Comparison of ENCODE assay signal across 26 cellular contexts in genomic region chr3:149660462-149660861, GRCh38. TPM values are rescaled to one million over a fixed set of nuclear protein-coding genes. Genes with fewer than 3 reads are reported as not detected.
DNase-seq lines count a peak whose midpoint lies in the region; ATAC-seq and TF ChIP-seq lines count a peak whose summit lies in the region.
"Had no signal": no experiment of that assay in that cellular context is flagged by ENCODE, and none has a peak within 500 bp of the region (broad histone marks: within the 10 kb centered on the region; RNA-seq: fewer than 3 reads in every experiment).

No MANE protein-coding gene starts in this region.

- H3K36me3 Mint-ChIP-seq in CD4-positive, CD25-positive, alpha-beta regulatory T cell: no peaks in the 10 kb centered on the region
- H3K36me3 Mint-ChIP-seq: activated naive CD8-positive, alpha-beta T cell had no signal

- no peaks in the 10 kb centered on the region for H3K9me3 Mint-ChIP-seq in CD4-positive, CD25-positive, alpha-beta regulatory T cell
- H3K9me3 Mint-ChIP-seq: endodermal cell; HFFc6; nephron progenitor cell; stimulated activated naive CD8-positive, alpha-beta T cell treated with anti-CD3 and anti-CD28 coated beads, Interleukin-15, amount 100 ng/mL, for 72 hours had no signal

- H3K27ac Mint-ChIP-seq in CD4-positive, CD25-positive, alpha-beta regulatory T cell: no peak overlapping the region
- H3K27ac Mint-ChIP-seq: activated naive CD8-positive, alpha-beta T cell; endodermal cell; HFFc6; nephron progenitor cell; stimulated activated naive CD8-positive, alpha-beta T cell treated with anti-CD3 and anti-CD28 coated beads, Interleukin-15, amount 100 ng/mL, for 72 hours had no signal

- TF ChIP-seq POLR2A in esophagus muscularis mucosa (IDR thresholded peaks at IDR 0.05; ENCODE audit: low read depth) (no peak), gastrocnemius medialis (IDR thresholded peaks at IDR 0.05) (no peak), ovary (IDR thresholded peaks at IDR 0.05) (no peak)

- no peak overlapping the region for H3K27ac ChIP-seq in CD4-positive, CD25-positive, alpha-beta regulatory T cell (ENCODE audit: insufficient read depth, low read length, poor library complexity, severe bottlenecking)
- H3K27ac ChIP-seq in esophagus muscularis mucosa (replicated peaks in 1 of 4) (peak overlapping the region; percentile 92 to 99 (median 98)), gastrocnemius medialis (peak overlapping the region in 3 of 4 donors; percentile 93 to 96 (median 95)), ovary (peak overlapping the region in 1 of 2 donors; percentile 97)
- H3K27ac ChIP-seq: BLaER1 treated with 17β-estradiol and CSF1 and Interleukin-3, amounts not matched to agents 10 nM and 100 nM; VCaP had no signal

- intact Hi-C loops in esophagus muscularis mucosa (cut with DNase I) (no loop called here), gastrocnemius medialis (cut with DNase I; ENCODE audit: low total_unique reads) (no loop called here), ovary (cut with DNase I) (no loop called here)

- no peak overlapping the region for H3K4me3 ChIP-seq in CD4-positive, CD25-positive, alpha-beta regulatory T cell (ENCODE audit: low read depth, low read length)
- H3K4me3 ChIP-seq in esophagus muscularis mucosa (no peak overlapping the region), gastrocnemius medialis (no peak overlapping the region), ovary (no peak overlapping the region)
- H3K4me3 ChIP-seq: BLaER1 treated with 17β-estradiol and CSF1 and Interleukin-3, amounts not matched to agents 10 nM and 100 nM; upper lobe of right lung had no signal

- H3K27me3 Mint-ChIP-seq in CD4-positive, CD25-positive, alpha-beta regulatory T cell: peaks cover 40% of the 10 kb centered on the region

- H3K4me1 Mint-ChIP-seq in CD4-positive, CD25-positive, alpha-beta regulatory T cell: peaks cover 0 to 27% (median 6%) of the 10 kb centered on the region in 4 donors

- in situ Hi-C loops in gastrocnemius medialis (cut with MboI; ENCODE audit: low sequenced_read_pairs in 4 of 4): no loop called here

- no peak for ATAC-seq in CD4-positive, CD25-positive, alpha-beta regulatory T cell (ENCODE audit: low read depth in 2 of 2)
- ATAC-seq in gastrocnemius medialis: no peak
- ATAC-seq: left ventricle myocardium superior; Right ventricle myocardium inferior; stimulated activated naive CD8-positive, alpha-beta T cell treated with anti-CD3 and anti-CD28 coated beads, Interleukin-15, amount 100 ng/mL, for 72 hours; upper lobe of right lung had no signal

- H3K27me3 ChIP-seq in CD4-positive, CD25-positive, alpha-beta regulatory T cell (ENCODE audit: control insufficient read depth, insufficient read depth, low read length): peaks cover 10% of the 10 kb centered on the region
- H3K27me3 ChIP-seq in esophagus muscularis mucosa: no peaks in the 10 kb centered on the region
- no peaks in the 10 kb centered on the region for H3K27me3 ChIP-seq in gastrocnemius medialis
- H3K27me3 ChIP-seq in ovary: no peaks in the 10 kb centered on the region

- WGBS in esophagus muscularis mucosa: 64% methylated on average over 1 of the region's 1 CpG
- WGBS in ovary, 3 donors: 75 to 81% (median 76%) methylated on average over 1 of the region's 1 CpG

- TF ChIP-seq EP300 in esophagus muscularis mucosa (IDR thresholded peaks at IDR 0.05) (no peak), ovary (IDR thresholded peaks at IDR 0.05) (no peak)

- H3K36me3 ChIP-seq in CD4-positive, CD25-positive, alpha-beta regulatory T cell (ENCODE audit: control insufficient read depth, insufficient read depth, low read length): no peaks in the 10 kb centered on the region
- H3K36me3 ChIP-seq in esophagus muscularis mucosa (no peaks in the 10 kb centered on the region), gastrocnemius medialis (no peaks in the 10 kb centered on the region), ovary (no peaks in the 10 kb centered on the region)
- H3K36me3 ChIP-seq: upper lobe of right lung had no signal

- TF ChIP-seq CTCF in esophagus muscularis mucosa (IDR thresholded peaks at IDR 0.05) (no peak), gastrocnemius medialis (IDR thresholded peaks at IDR 0.05 in 4 of 5, conservative IDR thresholded peaks at IDR 0.05 in 1 of 5) (no peak), ovary (IDR thresholded peaks at IDR 0.05) (no peak)

- peak overlapping the region in 3 of 4 donors; percentile 8 to 68 (median 8) for H3K4me3 Mint-ChIP-seq in CD4-positive, CD25-positive, alpha-beta regulatory T cell
- H3K4me3 Mint-ChIP-seq: activated naive CD8-positive, alpha-beta T cell; endodermal cell; HFFc6; stimulated activated naive CD8-positive, alpha-beta T cell treated with anti-CD3 and anti-CD28 coated beads, Interleukin-15, amount 100 ng/mL, for 72 hours had no signal

- H3K4me1 ChIP-seq in CD4-positive, CD25-positive, alpha-beta regulatory T cell (ENCODE audit: control insufficient read depth, insufficient read depth, low read length, poor library complexity, severe bottlenecking): peaks cover 21% of the 10 kb centered on the region
- peaks cover 16 to 34% (median 31%) of the 10 kb centered on the region in 4 donors for H3K4me1 ChIP-seq in esophagus muscularis mucosa
- H3K4me1 ChIP-seq in gastrocnemius medialis: peaks cover 18 to 21% of the 10 kb centered on the region in 2 donors
- peaks cover 5% of the 10 kb centered on the region for H3K4me1 ChIP-seq in ovary (ENCODE audit: insufficient read depth)

- DNase-seq in CD4-positive, CD25-positive, alpha-beta regulatory T cell: no peak
- peak; percentile 36 for DNase-seq in OCI-M1 (lab: John Stamatoyannopoulos, UW)
- no peak for DNase-seq in esophagus muscularis mucosa (ENCODE audit: extremely low spot score)
- DNase-seq in gastrocnemius medialis: no peak
- no peak for DNase-seq in NCI-H2196 (lab: John Stamatoyannopoulos, UW; ENCODE audit: unreplicated experiment)
- DNase-seq in amygdala (lab: John Stamatoyannopoulos, UW): no peak
- no peak for DNase-seq in ovary
- DNase-seq in AML-193 (lab: John Stamatoyannopoulos, UW): no peak
- DNase-seq: activated CD4-positive, alpha-beta T cell treated with anti-CD3 and anti-CD28 coated beads for 4 hours; activated T-cell treated with anti-CD3 and anti-CD28 coated beads for 4 hours; aorta; DND-41; endodermal cell; HFFc6; left ventricle myocardium superior; midbrain; MV-4-11; NCI-H1436 treated with DMSO at 0.1 percent for 48 hours; NCI-H2107; nephron progenitor cell; stimulated activated naive CD8-positive, alpha-beta T cell treated with anti-CD3 and anti-CD28 coated beads, Interleukin-15, amount 100 ng/mL, for 72 hours; upper lobe of right lung had no signal

- no peaks in the 10 kb centered on the region for H3K9me3 ChIP-seq in CD4-positive, CD25-positive, alpha-beta regulatory T cell (ENCODE audit: control insufficient read depth in 2 of 2, low read length in 2 of 2)
- H3K9me3 ChIP-seq in esophagus muscularis mucosa: no peaks in the 10 kb centered on the region
- no peaks in the 10 kb centered on the region for H3K9me3 ChIP-seq in gastrocnemius medialis
- no peaks in the 10 kb centered on the region for H3K9me3 ChIP-seq in ovary
- H3K9me3 ChIP-seq: upper lobe of right lung had no signal

RNA-seq across cellular contexts. Expression of gene WWTR1, which starts 2.6 kb away (rescaled TPM):
- 2.0 TPM for total RNA-seq in CD4-positive, CD25-positive, alpha-beta regulatory T cell
- 1 to 10 TPM in 2 of 4 donors, under 1 TPM in 2; 0.33 to 1.9 (median 1.2) TPM for polyA plus RNA-seq in CD4-positive, CD25-positive, alpha-beta regulatory T cell
- 100 to 1,000 TPM; 346 to 535 (median 463) TPM for total RNA-seq in esophagus muscularis mucosa
- total RNA-seq in gastrocnemius medialis: 10 to 100 TPM; 11.3 to 30.7 (median 17.6) TPM
- 100 to 1,000 TPM in 4 of 7 donors, 10 to 100 TPM in 3; 96.0 to 160 (median 112) TPM for total RNA-seq in ovary
- 10 to 100 TPM; 65.4 to 87.4 TPM for polyA plus RNA-seq in ovary
